In genomic region chr3:101573449-101574387, GRCh38 we compare ENCODE assay signal across 8 cellular contexts. TPM values are rescaled to one million over a fixed set of nuclear protein-coding genes. Genes with fewer than 3 reads are reported as not detected.
DNase-seq lines count a peak whose midpoint lies in the region; ATAC-seq and TF ChIP-seq lines count a peak whose summit lies in the region.

Gene PCNP (plus strand): TSS chr3:101574180. CDS start chr3:101574216, 36 bp downstream.

- H3K36me3 ChIP-seq in psoas muscle (ENCODE audit: insufficient read depth in 1 of 2, low read depth in 1 of 2): peaks cover 0 to 16% of the 10 kb centered on the region in 2 donors
- H3K36me3 ChIP-seq in uterus: no peaks in the 10 kb centered on the region

- peak within 1 kb of the TSS; percentile 99 for H3K4me3 Mint-ChIP-seq in T-helper 17 cell

- H3K4me3 ChIP-seq in psoas muscle: peak within 1 kb of the TSS; percentile 78
- peak within 1 kb of the TSS; percentile 95 to 97 for H3K4me3 ChIP-seq in uterus

- no peaks in the 10 kb centered on the region for H3K9me3 ChIP-seq in T-helper 17 cell (ENCODE audit: control insufficient read depth, low read length, poor library complexity, severe bottlenecking)
- H3K9me3 ChIP-seq in psoas muscle: no peaks in the 10 kb centered on the region
- H3K9me3 ChIP-seq in uterus: no peaks in the 10 kb centered on the region

- H3K36me3 Mint-ChIP-seq in T-helper 17 cell (ENCODE audit: low read depth): peaks cover 8% of the 10 kb centered on the region

- peaks cover 50% of the 10 kb centered on the region for H3K4me1 Mint-ChIP-seq in T-helper 17 cell

- peak; percentile 62 to 77 for TF ChIP-seq POLR2A in uterus (IDR thresholded peaks at IDR 0.05)

- peak within 1 kb of the TSS; percentile 98 for H3K27ac Mint-ChIP-seq in T-helper 17 cell

- peak; percentile 82 for ATAC-seq in HG02884 (IDR thresholded peaks at IDR 0.05; ENCODE audit: unreplicated experiment)
- ATAC-seq in T-helper 17 cell: peak; percentile 83
- peak; percentile 95 for ATAC-seq in left ventricle myocardium superior
- peak; percentile 91 to 97 (median 94) for ATAC-seq in psoas muscle

- peaks cover 26% of the 10 kb centered on the region for H3K4me1 ChIP-seq in psoas muscle
- peaks cover 0 to 16% of the 10 kb centered on the region in 2 donors for H3K4me1 ChIP-seq in uterus

- intact Hi-C loops in left ventricle myocardium superior (cut with micrococcal nuclease): no loop called here
- intact Hi-C loops in psoas muscle (cut with DNase I): loop anchor here in 1 of 2 donors (2.0 to 5.0 kb wide), 2 partner anchors 61 to 104 kb away; partner anchors contain the start of genes SENP7 and ZBTB11
- intact Hi-C loops in uterus (cut with DNase I; ENCODE audit: low total_unique reads): loop anchor here (10.0 kb wide), 1 partner anchor 101 kb away; the partner anchor contains the start of gene ZBTB11

- whole genome bisulfite sequencing in psoas muscle, 3 donors: 1% methylated on average over 46 to 47 of the region's 47 CpGs

- H3K27me3 ChIP-seq in psoas muscle (ENCODE audit: insufficient read depth in 3 of 3, low read length in 2 of 3) (no peaks in the 10 kb centered on the region), uterus (no peaks in the 10 kb centered on the region)

- no peaks in the 10 kb centered on the region for H3K27me3 Mint-ChIP-seq in T-helper 17 cell

- in situ Hi-C loops in GM13976 (cut with MboI; ENCODE audit: low sequenced_read_pairs, unreplicated experiment): no loop called here

- H3K27ac ChIP-seq in angular gyrus (ENCODE audit: low read depth, low read length) (peak within 1 kb of the TSS; percentile 97), psoas muscle (peak within 1 kb of the TSS; percentile 100), uterus (peak within 1 kb of the TSS; percentile 98 to 99)

- TF ChIP-seq CTCF in GM13976 (IDR thresholded peaks at IDR 0.05; ENCODE audit: borderline replicate concordance, control extremely low read depth, extremely low read depth, insufficient read depth, missing control alignments) (peak; percentile 54), psoas muscle (IDR thresholded peaks at IDR 0.05) (peak; percentile 89), uterus (IDR thresholded peaks at IDR 0.05) (peak; percentile 83 to 91 (median 88))

- peak; percentile 94 for DNase-seq in GM13976 (ENCODE audit: low spot score)
- DNase-seq in NCI-H1694 (lab: John Stamatoyannopoulos, UW): peak; percentile 97
- DNase-seq in T-helper 17 cell: peak; percentile 95 to 99 (median 97)
- DNase-seq in left ventricle myocardium superior: peak; percentile 99
- DNase-seq in psoas muscle: peak; percentile 98 to 99
- DNase-seq in uterus: peak; percentile 99

RNA-seq across cellular contexts. Expression of gene PCNP, which starts in this region (rescaled TPM):
- total RNA-seq in T-helper 17 cell: 100 to 1,000 TPM; 138 to 150 TPM
- 140 TPM for total RNA-seq in left ventricle myocardium superior
- total RNA-seq in psoas muscle: 100 to 1,000 TPM in 2 of 4 donors, 10 to 100 TPM in 2; 80.6 to 133 (median 112) TPM
- polyA plus RNA-seq in psoas muscle: 100 to 1,000 TPM in 2 of 3 donors, 10 to 100 TPM in 1; 77.8 to 128 (median 105) TPM
- total RNA-seq in uterus: 100 to 1,000 TPM in 3 of 4 donors, 10 to 100 TPM in 1; 66.6 to 218 (median 203) TPM

Comparison
In these comparisons a context has a peak if more than half of its experiments do, and no peak if none do; other contexts are left out.
1. Peak in every context shown above with its lines: DNase-seq, ATAC-seq, H3K4me3 ChIP-seq and H3K27ac ChIP-seq.